ENCODE assay signal across 8 cellular contexts in genomic region chr16:29290631-29291247, GRCh38.
DNase-seq lines count a peak whose midpoint lies in the region; ATAC-seq and TF ChIP-seq lines count a peak whose summit lies in the region.

No MANE protein-coding gene starts in this region.

- TF ChIP-seq POLR2A in HCT116 (IDR thresholded peaks at IDR 0.05; ENCODE audit: borderline replicate concordance, extremely low read depth, insufficient read depth, insufficient read length) (no peak), erythroblast (IDR thresholded peaks at IDR 0.05; ENCODE audit: low read length) (no peak)

- intact Hi-C loops in HCT116 (cut with micrococcal nuclease) = no loop called here

- no peaks in the 10 kb centered on the region for H3K9me3 ChIP-seq in HCT116 (ENCODE audit: control insufficient read depth in 1 of 2, insufficient read depth in 1 of 2, low read depth in 1 of 2, low read length in 2 of 2)
- no peaks in the 10 kb centered on the region for H3K9me3 ChIP-seq in muscle layer of colon (ENCODE audit: low read length)

- peak overlapping the region; percentile 79 for H3K4me2 ChIP-seq in HCT116 (ENCODE audit: low read length)

- TF ChIP-seq RAD21 in HCT116 (IDR thresholded peaks at IDR 0.05; ENCODE audit: low read depth) = no peak

- H3K27me3 ChIP-seq in HCT116 (ENCODE audit: insufficient read depth, low read length) (no peaks in the 10 kb centered on the region), muscle layer of colon (ENCODE audit: control insufficient read depth in 1 of 2, insufficient read depth in 2 of 2, low read length in 2 of 2) (no peaks in the 10 kb centered on the region)

- H3K36me3 ChIP-seq in HCT116 (ENCODE audit: control insufficient read depth in 1 of 2, insufficient read depth in 2 of 2, low read length in 2 of 2) (no peaks in the 10 kb centered on the region), muscle layer of colon (ENCODE audit: insufficient read depth, low read length) (no peaks in the 10 kb centered on the region)

- no peaks in the 10 kb centered on the region for H3K79me2 ChIP-seq in HCT116 (ENCODE audit: insufficient read depth, low read length)

- BruUV-seq in HCT116 (replicated peaks; lab: Mats Ljungman, UMichigan) = no TSS peak

- H4K20me1 ChIP-seq in HCT116 (ENCODE audit: insufficient read depth) = no peaks in the 10 kb centered on the region

- peak overlapping the region; percentile 59; the same call in 1 of the 2 replicates for H3K27ac ChIP-seq in HCT116 (ENCODE audit: low read depth, low read length)
- peak overlapping the region; percentile 3 for H3K27ac ChIP-seq in muscle layer of colon (ENCODE audit: low read depth, low read length)

- in situ Hi-C loops in G401 (cut with HindIII; ENCODE audit: low sequenced_read_pairs) = no loop called here

- H3K9me2 ChIP-seq in HCT116 (ENCODE audit: insufficient read depth) = no peaks in the 10 kb centered on the region

- H3K9ac ChIP-seq in HCT116 (ENCODE audit: low read length) (peak overlapping the region; percentile 40), muscle layer of colon (ENCODE audit: low read length) (peak overlapping the region; percentile 27)

- peak; percentile 96 for ATAC-seq in HCT116

- H3K4me1 ChIP-seq in HCT116 (ENCODE audit: control insufficient read depth in 1 of 2, insufficient read depth in 2 of 2, low read length in 2 of 2) (peaks cover 12 to 18% of the 10 kb centered on the region in 2 experiments), muscle layer of colon (ENCODE audit: insufficient read depth, low read length) (peaks cover 37% of the 10 kb centered on the region)

- H3K4me3 ChIP-seq in HCT116 (replicated peaks in 1 of 2; ENCODE audit: low read depth in 1 of 2, low read length in 2 of 2) (peak overlapping the region; percentile 6 to 35; a peak in 2 of 4 replicates), muscle layer of colon (ENCODE audit: low read depth in 1 of 2, low read length in 2 of 2) (peak overlapping the region in 1 of 2 donors; percentile 43)

- CTCF ChIA-PET in HCT116 (lab: Charles Lee) = no interaction called here

- no peak for TF ChIP-seq CTCF in HCT116 (IDR thresholded peaks at IDR 0.05 in 2 of 3, conservative IDR thresholded peaks at IDR 0.05 in 1 of 3; ENCODE audit: borderline replicate concordance in 1 of 3, insufficient read depth in 1 of 3, low read depth in 2 of 3, low read length in 2 of 3)

- RAD21 ChIA-PET in HCT116 (lab: Charles Lee; ENCODE audit: low non-redundant PET in 1 of 2, low total read pairs in 2 of 2, uncharacterized antibody in 2 of 2, unreplicated experiment in 2 of 2) = no interaction called here

- H2AFZ ChIP-seq in HCT116 (ENCODE audit: low read depth, low read length, poor library complexity, severe bottlenecking) = no peak overlapping the region

- peak; percentile 57 for DNase-seq in G401 (ENCODE audit: low spot score)
- DNase-seq in HCT116 (ENCODE audit: low read depth, low spot score) = peak; percentile 81
- peak; percentile 95 for DNase-seq in NCI-H226
- peak; percentile 26 for DNase-seq in activated CD8-positive, alpha-beta memory T cell treated with anti-CD3 and anti-CD28 coated beads, Interleukin-2, amount 50 U/mL, for 24 hours (ENCODE audit: extremely low read depth)
- peak; percentile 96 to 98 for DNase-seq in erythroblast (lab: John Stamatoyannopoulos, UW)
- peak; percentile 10 to 59 for DNase-seq in stimulated activated CD8-positive, alpha-beta memory T cell treated with anti-CD3 and anti-CD28 coated beads, Interleukin-4, amount 100 ng/mL, for 4 hours (ENCODE audit: low read depth in 2 of 2, low spot score in 1 of 2)
- no peak for DNase-seq in NCI-H2107 treated with DMSO at 0.1 percent for 48 hours (lab: John Stamatoyannopoulos, UW; ENCODE audit: unreplicated experiment)

- POLR2A ChIA-PET in HCT116 (lab: Charles Lee) = no interaction called here

TF ChIP-seq in HCT116, 20 proteins besides CTCF, POLR2A, EP300 and RAD21:
- TF ChIP-seq ZFX (IDR thresholded peaks at IDR 0.05) (no peak), CEBPB (IDR thresholded peaks at IDR 0.05; ENCODE audit: low read depth) (no peak), YY1 (IDR thresholded peaks at IDR 0.05; ENCODE audit: extremely low read depth, insufficient replicate concordance, low read depth, low read length) (no peak), ELF1 (IDR thresholded peaks at IDR 0.05; ENCODE audit: borderline replicate concordance, low read depth) (no peak), JUND (IDR thresholded peaks at IDR 0.05) (peak; percentile 80), ZNF274 (IDR thresholded peaks at IDR 0.05; ENCODE audit: low read depth, low read length) (no peak), EZH2 (IDR thresholded peaks at IDR 0.05) (no peak), MAX (IDR thresholded peaks at IDR 0.05) (peak; percentile 59; the same call in 1 of the 2 replicates), REST (IDR thresholded peaks at IDR 0.05; ENCODE audit: low read depth) (no peak), ATF3 (IDR thresholded peaks at IDR 0.05) (no peak), SP1 (IDR thresholded peaks at IDR 0.05; ENCODE audit: low read depth) (peak; percentile 64; the same call in 1 of the 2 replicates), TCF7L2 (IDR thresholded peaks at IDR 0.05; ENCODE audit: borderline replicate concordance, extremely low read depth, insufficient read depth, insufficient read length) (no peak), EGR1 (IDR thresholded peaks at IDR 0.05; ENCODE audit: low read depth) (peak; percentile 69), CBX3 (IDR thresholded peaks at IDR 0.05; ENCODE audit: low read depth) (no peak), POLR2AphosphoS5 (IDR thresholded peaks at IDR 0.05; ENCODE audit: low read depth, low read length) (peak; percentile 46; the same call in 1 of the 2 replicates), SIN3A (IDR thresholded peaks at IDR 0.05; ENCODE audit: low read depth) (no peak), ZBTB33 (IDR thresholded peaks at IDR 0.05; ENCODE audit: extremely low read depth, insufficient replicate concordance, low read length) (no peak), EZH2phosphoT487 (IDR thresholded peaks at IDR 0.05; ENCODE audit: borderline replicate concordance) (no peak), SRF (IDR thresholded peaks at IDR 0.05; ENCODE audit: low read depth) (no peak), FOSL1 (IDR thresholded peaks at IDR 0.05; ENCODE audit: low read depth) (peak; percentile 79)
